ENCODE assay signal across 12 cellular contexts in genomic region chr7:151425670-151426075, GRCh38. TPM values are rescaled to one million over a fixed set of nuclear protein-coding genes. Genes with fewer than 3 reads are reported as not detected.
DNase-seq lines count a peak whose midpoint lies in the region; ATAC-seq, FAIRE-seq and TF ChIP-seq lines count a peak whose summit lies in the region.
"Had no signal": no experiment of that assay in that cellular context is flagged by ENCODE, and none has a peak within 500 bp of the region (broad histone marks: within the 10 kb centered on the region; RNA-seq: fewer than 3 reads in every experiment).

No MANE protein-coding gene starts in this region.

- H3K9ac ChIP-seq in SK-N-SH, result no peak overlapping the region

- no peak for DNase-seq in SK-N-SH
- DNase-seq in mucosa of gallbladder (ENCODE audit: low spot score), result peak; percentile 42
- no peak for DNase-seq in uterus
- DNase-seq in cerebellar cortex (ENCODE audit: low spot score), result no peak
- DNase-seq in SW480 (ENCODE audit: low spot score), result no peak
- DNase-seq: left cardiac atrium, T-helper 9 cell, testis had no signal

- H3K4me3 ChIP-seq in SK-N-SH (ENCODE audit: low read depth in 2 of 2, low read length in 1 of 2) (no peak overlapping the region), uterus (no peak overlapping the region)
- H3K4me3 ChIP-seq: testis had no signal

- POLR2A ChIA-PET in SK-N-SH (lab: Yijun Ruan, JAX), result no interaction called here

- H3F3A ChIP-seq in SK-N-SH (replicated peaks; ENCODE audit: insufficient read depth), result no peaks in the 10 kb centered on the region

- peaks cover 8 to 11% of the 10 kb centered on the region in 2 experiments; a peak in 1 of 4 replicates for H3K4me1 ChIP-seq in SK-N-SH (ENCODE audit: control insufficient read depth in 1 of 2, insufficient read depth in 2 of 2, low read depth in 1 of 2, low read length in 1 of 2)
- H3K4me1 ChIP-seq in uterus, result peaks cover 19 to 26% of the 10 kb centered on the region in 2 donors

- TF ChIP-seq CTCF in SK-N-SH (IDR thresholded peaks at IDR 0.05), result no peak
- no peak for TF ChIP-seq CTCF in uterus (IDR thresholded peaks at IDR 0.05)

- H3K27ac ChIP-seq in SK-N-SH (ENCODE audit: low read depth in 2 of 2, low read length in 1 of 2) (no peak overlapping the region), uterus (peak overlapping the region; percentile 87 to 88)

- WGBS in SK-N-SH (ENCODE audit: low lambda C conversion rate), result 67% methylated on average over 4 of the region's 4 CpGs

- ATAC-seq in SK-N-SH treated with all-trans-retinoic acid at 6 μM for 48 hours (no peak), GM18858 (IDR thresholded peaks at IDR 0.05; ENCODE audit: unreplicated experiment) (no peak)

- no peaks in the 10 kb centered on the region for H3K79me2 ChIP-seq in SK-N-SH (ENCODE audit: insufficient read depth)

- FAIRE-seq in endometrium (lab: Jason Lieb, UNC), result peak; percentile 85
- FAIRE-seq: A204.1 had no signal

- intact Hi-C loops in uterus (cut with DNase I; ENCODE audit: low total_unique reads), result no loop called here

- H3K4me2 ChIP-seq in SK-N-SH, result no peak overlapping the region

- CTCF ChIA-PET in SK-N-SH (lab: Yijun Ruan, JAX), result interaction anchor here (1.1 to 1.4 kb wide), 2 partner anchors 14 to 24 kb away, joined by 3 to 4 read pairs; no protein-coding TSS in a partner anchor

- no peak overlapping the region for H2AFZ ChIP-seq in SK-N-SH (ENCODE audit: low read depth)

- no peak for TF ChIP-seq EP300 in SK-N-SH (IDR thresholded peaks at IDR 0.05; ENCODE audit: borderline replicate concordance in 1 of 2, low read depth in 1 of 2, low read length in 1 of 2)

- TF ChIP-seq RAD21 in SK-N-SH (IDR thresholded peaks at IDR 0.05; ENCODE audit: low read length), result no peak

- no peaks in the 10 kb centered on the region for H3K9me2 ChIP-seq in SK-N-SH

- no peaks in the 10 kb centered on the region for H3K27me3 ChIP-seq in SK-N-SH (ENCODE audit: insufficient read depth)
- no peaks in the 10 kb centered on the region for H3K27me3 ChIP-seq in uterus
- H3K27me3 ChIP-seq: testis had no signal

- no peak for TF ChIP-seq POLR2A in uterus (IDR thresholded peaks at IDR 0.05)

- H3K9me3 ChIP-seq in SK-N-SH, result no peaks in the 10 kb centered on the region
- no peaks in the 10 kb centered on the region for H3K9me3 ChIP-seq in uterus
- H3K9me3 ChIP-seq: testis had no signal

- no peaks in the 10 kb centered on the region for H4K20me1 ChIP-seq in SK-N-SH (ENCODE audit: insufficient read depth)

- H3K36me3 ChIP-seq in SK-N-SH (replicated peaks in 1 of 2; ENCODE audit: control insufficient read depth in 1 of 2, insufficient read depth in 2 of 2, low read length in 1 of 2) (no peaks in the 10 kb centered on the region), uterus (no peaks in the 10 kb centered on the region)

TF ChIP-seq in SK-N-SH treated with all-trans-retinoic acid at 6 μM for 48 hours, 23 proteins besides CTCF, POLR2A, EP300 and RAD21 (continues in another document):
- TF ChIP-seq CSRNP3 (CRISPR knock-in tag; IDR thresholded peaks at IDR 0.05) (no peak), GLIS3 (CRISPR knock-in tag; IDR thresholded peaks at IDR 0.05) (0 out of 2 replicates have a peak, but pooled peaks have one; percentile 48), CSDC2 (CRISPR knock-in tag; IDR thresholded peaks at IDR 0.05) (0 out of 2 replicates have a peak, but pooled peaks have one; percentile 22), RARB (CRISPR knock-in tag; IDR thresholded peaks at IDR 0.05) (no peak), ISL1 (CRISPR knock-in tag; IDR thresholded peaks at IDR 0.05) (no peak), BACH2 (CRISPR knock-in tag; IDR thresholded peaks at IDR 0.05; ENCODE audit: borderline replicate concordance) (no peak), SNAI2 (CRISPR knock-in tag; IDR thresholded peaks at IDR 0.05) (no peak)

TF ChIP-seq in SK-N-SH, 30 proteins besides CTCF, POLR2A, EP300 and RAD21:
- TF ChIP-seq POLR2AphosphoS5 (IDR thresholded peaks at IDR 0.05; ENCODE audit: low read depth, low read length) (no peak), FOXM1 (IDR thresholded peaks at IDR 0.05; ENCODE audit: low read depth) (no peak), TAF1 (IDR thresholded peaks at IDR 0.05; ENCODE audit: borderline replicate concordance, low read depth, low read length) (no peak), ZBTB33 (IDR thresholded peaks at IDR 0.05; ENCODE audit: borderline replicate concordance, low read depth) (no peak), RCOR1 (IDR thresholded peaks at IDR 0.05; ENCODE audit: low read length) (no peak), TCF12 (IDR thresholded peaks at IDR 0.05) (no peak), USF1 (IDR thresholded peaks at IDR 0.05; ENCODE audit: borderline replicate concordance, low read depth) (no peak), GATA2 (CRISPR knock-in tag; IDR thresholded peaks at IDR 0.05) (no peak), SIN3A (IDR thresholded peaks at IDR 0.05; ENCODE audit: borderline replicate concordance, low read depth, low read length) (no peak), CHD2 (IDR thresholded peaks at IDR 0.05; ENCODE audit: low read length, partially characterized antibody) (no peak), MXI1 (IDR thresholded peaks at IDR 0.05; ENCODE audit: low read depth, low read length) (no peak), SMC3 (IDR thresholded peaks at IDR 0.05; ENCODE audit: low read depth, low read length) (no peak), YY1 (IDR thresholded peaks at IDR 0.05; ENCODE audit: low read depth) (no peak), FOSL2 (IDR thresholded peaks at IDR 0.05; ENCODE audit: borderline replicate concordance, low read depth) (no peak), NFIC (IDR thresholded peaks at IDR 0.05; ENCODE audit: borderline replicate concordance) (no peak)
- TF ChIP-seq, protein P1, sequence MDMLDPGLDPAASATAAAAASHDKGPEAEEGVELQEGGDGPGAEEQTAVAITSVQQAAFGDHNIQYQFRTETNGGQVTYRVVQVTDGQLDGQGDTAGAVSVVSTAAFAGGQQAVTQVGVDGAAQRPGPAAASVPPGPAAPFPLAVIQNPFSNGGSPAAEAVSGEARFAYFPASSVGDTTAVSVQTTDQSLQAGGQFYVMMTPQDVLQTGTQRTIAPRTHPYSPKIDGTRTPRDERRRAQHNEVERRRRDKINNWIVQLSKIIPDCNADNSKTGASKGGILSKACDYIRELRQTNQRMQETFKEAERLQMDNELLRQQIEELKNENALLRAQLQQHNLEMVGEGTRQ (IDR thresholded peaks at IDR 0.05; ENCODE audit: borderline replicate concordance, low read depth, low read length), result no peak
TF ChIP-seq in SK-N-SH: peak in this region for 0.

RNA-seq across cellular contexts. Expression of gene CRYGN, which starts 14.3 kb away (rescaled TPM):
- not detected in 2 replicates for polyA plus RNA-seq in SK-N-SH (2012; rRNA removed)
- polyA plus RNA-seq in SK-N-SH (2012; cell fraction: cytosol; rRNA removed), result 0.03 TPM in 1 of 2 replicates, not detected in the other
- polyA plus RNA-seq in SK-N-SH (2012; cell fraction: nucleus; rRNA removed), result 0.06 TPM in 1 of 2 replicates, not detected in the other
- total RNA-seq in mucosa of gallbladder (0.43 TPM), uterus (1 to 10 TPM in 2 of 4 donors, under 1 TPM in 1, not detected in 1; 0.73 to 2.9 (median 2.4) TPM)

RNA-seq across cellular contexts. Expression of gene WDR86, which starts 15.8 kb away (rescaled TPM):
- 1.0 and 2.5 TPM in 2 replicates for polyA plus RNA-seq in SK-N-SH (2012; rRNA removed)
- 0.45 and 0.84 TPM in 2 replicates for polyA plus RNA-seq in SK-N-SH (2012; cell fraction: cytosol; rRNA removed)
- 9.5 and 16.8 TPM in 2 replicates for polyA plus RNA-seq in SK-N-SH (2012; cell fraction: nucleus; rRNA removed)
- total RNA-seq in mucosa of gallbladder (2.9 TPM), uterus (100 to 1,000 TPM in 1 of 4 donors, 10 to 100 TPM in 2, 1 to 10 TPM in 1; 3.2 to 100 (median 53.4) TPM)

Comparison
In these comparisons a context has a peak if more than half of its experiments do, and no peak if none do; other contexts are left out.
1. H3K27ac ChIP-seq: peak in uterus (2 of 2); none in SK-N-SH (0 of 2).